In the genomic region with DNA sequence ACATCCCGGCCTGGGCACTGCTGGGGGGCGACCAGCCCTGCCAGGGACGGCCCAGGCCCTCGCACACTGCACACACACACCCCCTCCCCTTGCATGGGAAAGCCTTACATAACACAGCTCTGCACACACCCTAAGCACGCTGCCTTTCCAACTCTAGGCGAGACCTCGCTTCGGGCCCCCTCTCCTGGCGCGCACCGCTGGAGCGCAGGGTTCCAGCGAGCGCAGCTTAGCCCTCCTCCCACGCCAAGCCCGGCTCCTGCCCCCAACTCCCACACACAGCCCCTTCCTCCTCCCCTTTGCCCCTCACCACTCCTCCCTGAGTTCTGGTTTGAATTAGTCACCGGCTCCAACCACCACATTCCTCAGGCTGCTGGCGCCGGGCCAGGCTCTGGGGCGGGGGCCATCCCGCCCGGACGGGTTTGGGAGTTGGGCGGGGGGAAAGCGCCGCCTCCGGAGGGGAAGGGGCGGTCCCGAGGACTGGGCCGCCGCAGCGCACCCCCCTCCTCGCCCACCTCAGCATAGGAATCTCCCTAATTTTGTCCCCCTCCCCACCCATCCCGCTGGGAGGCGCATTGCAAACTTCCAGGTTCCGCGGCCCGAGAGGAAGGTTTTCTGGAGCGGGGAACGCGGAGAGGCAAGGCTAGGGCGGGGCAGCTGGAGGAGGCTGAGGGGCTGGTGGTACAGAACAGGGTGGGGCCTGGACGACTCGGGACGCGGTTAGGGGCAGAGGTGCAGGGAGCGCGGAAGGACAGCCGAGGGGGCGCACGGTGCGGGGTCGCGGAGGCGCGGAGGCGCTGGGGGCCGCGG, we compare ENCODE assay signal across 8 cellular contexts. TPM values are rescaled to one million over a fixed set of nuclear protein-coding genes. Genes with fewer than 3 reads are reported as not detected.
DNase-seq lines count a peak whose midpoint lies in the region; ATAC-seq and TF ChIP-seq lines count a peak whose summit lies in the region.

No MANE protein-coding gene starts in this region.

- H3K9me3 ChIP-seq in PC-9 (ENCODE audit: insufficient read depth, low read depth) (no peaks in the 10 kb centered on the region), neural cell (ENCODE audit: low read length) (no peaks in the 10 kb centered on the region)

- H4K20me1 ChIP-seq in PC-9 (ENCODE audit: insufficient read depth), result peaks cover 27% of the 10 kb centered on the region
- no peaks in the 10 kb centered on the region for H4K20me1 ChIP-seq in neural cell (ENCODE audit: insufficient read depth)

- H3K27me3 ChIP-seq in PC-9 (ENCODE audit: insufficient read depth, low read depth) (no peaks in the 10 kb centered on the region), neural cell (ENCODE audit: insufficient read depth, low read depth, low read length) (peaks cover 60% of the 10 kb centered on the region)

- intact Hi-C loops in PC-9 (cut with micrococcal nuclease; ENCODE audit: unreplicated experiment), result loop anchor here (1.0 to 2.0 kb wide), 4 partner anchors 15 to 335 kb away; partner anchors contain the start of genes SLC3A2 and TTC9C

- no peak for ATAC-seq in HG02973 (IDR thresholded peaks at IDR 0.05; ENCODE audit: unreplicated experiment)

- H3K4me2 ChIP-seq in PC-9, result peak overlapping the region; percentile 99
- peak overlapping the region; percentile 58 for H3K4me2 ChIP-seq in neural cell (ENCODE audit: low read length)

- BruUV-seq in PC-9 (replicated peaks; lab: Mats Ljungman, UMichigan), result no TSS peak

- DNase-seq in NCI-H748 (lab: John Stamatoyannopoulos, UW; ENCODE audit: unreplicated experiment) (peak; percentile 58), NCI-H748 treated with DMSO at 0.1 percent for 48 hours (lab: John Stamatoyannopoulos, UW) (no peak), PC-9 (peak; percentile 87 to 99), foreskin fibroblast (peak; percentile 93 to 97), NCI-H446 treated with DMSO at 0.1 percent for 48 hours (lab: John Stamatoyannopoulos, UW) (no peak)
- peak; percentile 44 for DNase-seq in activated naive CD4-positive, alpha-beta T cell treated with anti-CD3 and anti-CD28 coated beads, Interleukin-2, amount 50 U/mL, for 16 hours

- H3K79me2 ChIP-seq in PC-9 (ENCODE audit: low read depth), result peaks cover 59% of the 10 kb centered on the region
- no peaks in the 10 kb centered on the region for H3K79me2 ChIP-seq in neural cell (replicated peaks; ENCODE audit: insufficient read depth, low read length)

- peaks cover 68% of the 10 kb centered on the region for H3K4me1 ChIP-seq in PC-9 (replicated peaks; ENCODE audit: insufficient read depth)

- H3F3A ChIP-seq in PC-9 (ENCODE audit: insufficient read depth, low read depth) (peaks cover 55% of the 10 kb centered on the region), neural cell (ENCODE audit: insufficient read depth, low read length, poor library complexity, severe bottlenecking) (no peaks in the 10 kb centered on the region)

- TF ChIP-seq EP300 in neural cell (conservative IDR thresholded peaks at IDR 0.05; ENCODE audit: poor library complexity, severe bottlenecking), result no peak

- TF ChIP-seq CTCF in PC-9 (conservative IDR thresholded peaks at IDR 0.05), result no peak
- TF ChIP-seq CTCF in foreskin fibroblast (IDR thresholded peaks at IDR 0.05; ENCODE audit: low read depth, low read length), result no peak
- peak; percentile 20 for TF ChIP-seq CTCF in neural cell (IDR thresholded peaks at IDR 0.05; ENCODE audit: poor library complexity, severe bottlenecking)

- H3K4me3 ChIP-seq in PC-9 (peak overlapping the region; percentile 98), foreskin fibroblast (ENCODE audit: low read depth in 1 of 2, low read length in 2 of 2) (peak overlapping the region; percentile 88 to 90), neural cell (ENCODE audit: low read length) (peak overlapping the region; percentile 59)

- H3K36me3 ChIP-seq in PC-9 (ENCODE audit: low read depth) (no peaks in the 10 kb centered on the region), neural cell (ENCODE audit: insufficient read depth, low read length) (no peaks in the 10 kb centered on the region)

- CTCF ChIA-PET in PC-9 (lab: Charles Lee), result interaction anchor here (0.6 to 1.5 kb wide), 2 partner anchors 14 to 154 kb away, joined by 4 to 8 read pairs; no protein-coding TSS in a partner anchor

- POLR2A ChIA-PET in PC-9 (lab: Charles Lee; ENCODE audit: unreplicated experiment), result interaction anchor here (0.5 to 1.3 kb wide), 3 partner anchors 22 to 567 kb away, joined by 3 to 9 read pairs (median 4); partner anchors contain the start of gene TUT1

- TF ChIP-seq RAD21 in neural cell (conservative IDR thresholded peaks at IDR 0.05), result no peak

- H3K27ac ChIP-seq in PC-9 (peak overlapping the region; percentile 72), neural cell (ENCODE audit: low read length) (no peak overlapping the region)

- peak overlapping the region; percentile 5 for H3K9ac ChIP-seq in neural cell (ENCODE audit: low read length)

- H2AFZ ChIP-seq in PC-9 (peak overlapping the region; percentile 83), neural cell (ENCODE audit: low read depth, low read length) (no peak overlapping the region)

- H3K9me2 ChIP-seq in PC-9 (ENCODE audit: insufficient read depth), result no peaks in the 10 kb centered on the region
- H3K9me2 ChIP-seq in neural cell (ENCODE audit: insufficient read depth, low read length), result no peaks in the 10 kb centered on the region

TF ChIP-seq in neural cell, 6 proteins besides CTCF, POLR2A, EP300 and RAD21:
- TF ChIP-seq, protein P1, sequence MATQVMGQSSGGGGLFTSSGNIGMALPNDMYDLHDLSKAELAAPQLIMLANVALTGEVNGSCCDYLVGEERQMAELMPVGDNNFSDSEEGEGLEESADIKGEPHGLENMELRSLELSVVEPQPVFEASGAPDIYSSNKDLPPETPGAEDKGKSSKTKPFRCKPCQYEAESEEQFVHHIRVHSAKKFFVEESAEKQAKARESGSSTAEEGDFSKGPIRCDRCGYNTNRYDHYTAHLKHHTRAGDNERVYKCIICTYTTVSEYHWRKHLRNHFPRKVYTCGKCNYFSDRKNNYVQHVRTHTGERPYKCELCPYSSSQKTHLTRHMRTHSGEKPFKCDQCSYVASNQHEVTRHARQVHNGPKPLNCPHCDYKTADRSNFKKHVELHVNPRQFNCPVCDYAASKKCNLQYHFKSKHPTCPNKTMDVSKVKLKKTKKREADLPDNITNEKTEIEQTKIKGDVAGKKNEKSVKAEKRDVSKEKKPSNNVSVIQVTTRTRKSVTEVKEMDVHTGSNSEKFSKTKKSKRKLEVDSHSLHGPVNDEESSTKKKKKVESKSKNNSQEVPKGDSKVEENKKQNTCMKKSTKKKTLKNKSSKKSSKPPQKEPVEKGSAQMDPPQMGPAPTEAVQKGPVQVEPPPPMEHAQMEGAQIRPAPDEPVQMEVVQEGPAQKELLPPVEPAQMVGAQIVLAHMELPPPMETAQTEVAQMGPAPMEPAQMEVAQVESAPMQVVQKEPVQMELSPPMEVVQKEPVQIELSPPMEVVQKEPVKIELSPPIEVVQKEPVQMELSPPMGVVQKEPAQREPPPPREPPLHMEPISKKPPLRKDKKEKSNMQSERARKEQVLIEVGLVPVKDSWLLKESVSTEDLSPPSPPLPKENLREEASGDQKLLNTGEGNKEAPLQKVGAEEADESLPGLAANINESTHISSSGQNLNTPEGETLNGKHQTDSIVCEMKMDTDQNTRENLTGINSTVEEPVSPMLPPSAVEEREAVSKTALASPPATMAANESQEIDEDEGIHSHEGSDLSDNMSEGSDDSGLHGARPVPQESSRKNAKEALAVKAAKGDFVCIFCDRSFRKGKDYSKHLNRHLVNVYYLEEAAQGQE (IDR thresholded peaks at IDR 0.05; ENCODE audit: borderline replicate concordance), result no peak
- no peak for TF ChIP-seq MXI1 (conservative IDR thresholded peaks at IDR 0.05; ENCODE audit: poor library complexity, severe bottlenecking)
- no peak for TF ChIP-seq TAF1 (IDR thresholded peaks at IDR 0.05; ENCODE audit: low read depth)
- TF ChIP-seq SMC3 (conservative IDR thresholded peaks at IDR 0.05; ENCODE audit: poor library complexity), result peak; percentile 30

RNA-seq across cellular contexts. Expression of gene AHNAK, which starts 1.0 kb away (rescaled TPM):
- 632 and 734 TPM in 2 replicates for total RNA-seq in PC-9 (2021)
- polyA plus RNA-seq in neural cell, result 0.11 and 0.12 TPM in 2 replicates
- 0.81 and 0.97 TPM in 2 replicates for polyA minus RNA-seq in neural cell

RNA-seq across cellular contexts. Expression of gene EEF1G, which starts 28.1 kb away (rescaled TPM):
- 1,773 and 2,008 TPM in 2 replicates for total RNA-seq in PC-9 (2021)
- 1,473 and 1,555 TPM in 2 replicates for polyA plus RNA-seq in neural cell
- polyA minus RNA-seq in neural cell, result 976 and 1,099 TPM in 2 replicates

RNA-seq across cellular contexts. Expression of gene TUT1, which starts 45.7 kb away (rescaled TPM):
- 39.3 and 40.5 TPM in 2 replicates for total RNA-seq in PC-9 (2021)
- polyA plus RNA-seq in neural cell, result 12.0 and 17.8 TPM in 2 replicates
- polyA minus RNA-seq in neural cell, result 8.5 and 12.2 TPM in 2 replicates

RNA-seq across cellular contexts. Expression of gene MTA2, which starts 56.0 kb away (rescaled TPM):
- 96.6 and 120 TPM in 2 replicates for total RNA-seq in PC-9 (2021)
- polyA plus RNA-seq in neural cell, result 130 and 140 TPM in 2 replicates
- polyA minus RNA-seq in neural cell, result 151 and 174 TPM in 2 replicates

Comparison
In these comparisons a context has a peak if more than half of its experiments do, and no peak if none do; other contexts are left out.
1. DNase-seq: peak in NCI-H748 (single experiment), PC-9 (2 of 2), activated naive CD4-positive, alpha-beta T cell treated with anti-CD3 and anti-CD28 coated beads, Interleukin-2, amount 50 U/mL, for 16 hours (single experiment) and foreskin fibroblast (2 of 2); none in NCI-H748 treated with DMSO at 0.1 percent for 48 hours (single experiment) and NCI-H446 treated with DMSO at 0.1 percent for 48 hours (single experiment).
2. Peak in every context shown above with its lines, with median percentiles within 50 percentile points of each other: H3K4me3 ChIP-seq.